In the genomic region with DNA sequence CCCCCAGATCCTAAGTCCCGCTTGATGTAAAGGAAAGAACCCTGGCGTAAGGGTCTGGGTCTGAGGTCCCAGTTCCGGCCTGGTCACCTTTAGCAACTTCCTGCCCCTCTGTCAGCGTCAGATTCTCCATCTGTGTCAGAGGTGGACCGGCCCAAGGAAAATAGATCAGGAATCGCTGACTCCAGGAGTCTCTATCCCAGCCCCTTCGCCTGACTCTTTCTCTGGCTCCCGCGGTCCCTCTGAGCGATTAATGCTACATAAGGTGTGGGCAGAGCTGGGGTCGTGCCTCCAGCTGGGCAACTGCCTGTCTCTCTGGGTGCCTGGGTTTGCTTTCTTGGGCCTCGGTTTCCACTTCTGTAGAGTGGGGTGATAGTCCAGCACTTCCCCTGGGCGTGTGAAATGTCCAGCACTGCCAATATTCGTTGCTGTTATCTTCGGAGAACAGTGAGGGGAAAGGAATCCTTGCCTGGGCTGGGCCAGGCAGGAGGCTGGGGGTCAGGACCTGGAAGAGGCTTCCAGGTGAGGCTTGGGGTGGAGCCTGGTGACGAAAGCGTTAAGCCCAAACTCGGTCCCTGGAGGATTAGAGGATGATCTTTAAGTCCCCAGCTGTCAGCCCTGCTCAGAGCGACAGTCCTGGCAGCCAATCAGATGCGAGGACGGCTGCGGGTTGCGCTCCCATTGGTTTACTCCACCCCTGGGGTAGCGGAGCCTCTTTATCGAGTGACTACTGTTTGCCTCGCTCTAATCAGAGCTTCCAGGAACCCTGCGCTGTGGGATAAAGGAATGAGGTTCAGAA, we compare ENCODE assay signal across 8 cellular contexts. TPM values are rescaled to one million over a fixed set of nuclear protein-coding genes. Genes with fewer than 3 reads are reported as not detected.
DNase-seq lines count a peak whose midpoint lies in the region; ATAC-seq and TF ChIP-seq lines count a peak whose summit lies in the region.

No MANE protein-coding gene starts in this region.

- no peaks in the 10 kb centered on the region for H3K9me3 Mint-ChIP-seq in endothelial cell (ENCODE audit: unreplicated experiment)
- H3K9me3 Mint-ChIP-seq in mesothelial cell of epicardium: no peaks in the 10 kb centered on the region

- H3K36me3 ChIP-seq in HUES48 (ENCODE audit: control insufficient read depth, insufficient read depth, low read length): peaks cover 30% of the 10 kb centered on the region

- peak overlapping the region; percentile 48 for H3K9ac ChIP-seq in HUES48 (ENCODE audit: low read depth, low read length)

- H3K27ac Mint-ChIP-seq in endothelial cell (ENCODE audit: unreplicated experiment) (peak overlapping the region; percentile 74), mesothelial cell of epicardium (peak overlapping the region; percentile 86)

- H3K4me1 Mint-ChIP-seq in endothelial cell (ENCODE audit: unreplicated experiment): peaks cover 17% of the 10 kb centered on the region
- H3K4me1 Mint-ChIP-seq in mesothelial cell of epicardium: peaks cover 20% of the 10 kb centered on the region

- no peaks in the 10 kb centered on the region for H3K27me3 ChIP-seq in HUES48 (ENCODE audit: control insufficient read depth, insufficient read depth, low read length)

- H3K4me1 ChIP-seq in HUES48 (ENCODE audit: control insufficient read depth, insufficient read depth, low read length): 0 out of 2 replicates have a peak, but pooled peaks cover 6% of the 10 kb centered on the region

- DNase-seq in AG10803 (ENCODE audit: low read depth): peak; percentile 96
- peak; percentile 71 for DNase-seq in NOMO-1 treated with dmso at 0.1 percent for 144 hours (lab: John Stamatoyannopoulos, UW; ENCODE audit: unreplicated experiment)
- DNase-seq in activated CD8-positive, alpha-beta memory T cell treated with anti-CD3 and anti-CD28 coated beads, Interleukin-2, amount 50 U/mL, for 24 hours (ENCODE audit: extremely low read depth): peak; percentile 78
- DNase-seq in endothelial cell (ENCODE audit: low spot score): peak; percentile 83
- peak; percentile 83 to 90 for DNase-seq in mesothelial cell of epicardium (ENCODE audit: low spot score in 2 of 2, unreplicated experiment in 2 of 2)
- peak; percentile 76 for DNase-seq in stimulated activated CD8-positive, alpha-beta memory T cell treated with anti-CD3 and anti-CD28 coated beads, Interleukin-12 subunit alpha, Interleukin-12 subunit beta, amount 100 ng/mL, for 4 hours (ENCODE audit: low read depth)

- H3K36me3 Mint-ChIP-seq in endothelial cell (ENCODE audit: low read depth, unreplicated experiment): peaks cover 25% of the 10 kb centered on the region
- H3K36me3 Mint-ChIP-seq in mesothelial cell of epicardium: peaks cover 14% of the 10 kb centered on the region

- no peaks in the 10 kb centered on the region for H3K9me3 ChIP-seq in HUES48 (ENCODE audit: control insufficient read depth, insufficient read depth, low read length)

- peaks cover 28% of the 10 kb centered on the region for H3K27me3 Mint-ChIP-seq in endothelial cell (ENCODE audit: unreplicated experiment)
- H3K27me3 Mint-ChIP-seq in mesothelial cell of epicardium (ENCODE audit: low read depth): no peaks in the 10 kb centered on the region

- peak overlapping the region; percentile 69 for H3K27ac ChIP-seq in HUES48 (ENCODE audit: low read depth, low read length)

- ATAC-seq in GM19372 (IDR thresholded peaks at IDR 0.05; ENCODE audit: low read depth, unreplicated experiment): peak; percentile 40

- no peak for TF ChIP-seq CTCF in AG10803 (conservative IDR thresholded peaks at IDR 0.05; ENCODE audit: low read length)
- no peak for TF ChIP-seq CTCF in endothelial cell (IDR thresholded peaks at IDR 0.05; ENCODE audit: unreplicated experiment)
- TF ChIP-seq CTCF in mesothelial cell of epicardium (IDR thresholded peaks at IDR 0.05; ENCODE audit: unreplicated experiment): no peak

- H3K4me3 ChIP-seq in AG10803 (ENCODE audit: low read length) (peak overlapping the region; percentile 59), HUES48 (ENCODE audit: low read depth, low read length) (peak overlapping the region; percentile 74)

- H3K4me3 Mint-ChIP-seq in endothelial cell (ENCODE audit: unreplicated experiment) (peak overlapping the region; percentile 94), mesothelial cell of epicardium (peak overlapping the region; percentile 73)

RNA-seq across cellular contexts. Expression of gene ABCA7, which starts 0.8 kb away (rescaled TPM):
- 16.3 TPM for total RNA-seq in endothelial cell (ENCODE audit: unreplicated experiment)
- 18.0 to 22.5 TPM (median 20.1 TPM) in 3 replicates for total RNA-seq in mesothelial cell of epicardium

RNA-seq across cellular contexts. Expression of gene CNN2, which starts 14.3 kb away (rescaled TPM):
- total RNA-seq in endothelial cell (ENCODE audit: unreplicated experiment) (456 TPM), mesothelial cell of epicardium (492 to 501 TPM (median 493 TPM) in 3 replicates)

RNA-seq across cellular contexts. Expression of gene RNU6-2, which starts 19.4 kb away (rescaled TPM):
- total RNA-seq in endothelial cell (ENCODE audit: unreplicated experiment) (not detected), mesothelial cell of epicardium (not detected in 3 replicates)

RNA-seq across cellular contexts. Expression of gene TMEM259, which starts 19.8 kb away (rescaled TPM):
- total RNA-seq in endothelial cell (ENCODE audit: unreplicated experiment) (182 TPM), mesothelial cell of epicardium (232 to 245 TPM (median 242 TPM) in 3 replicates)

RNA-seq across cellular contexts. Expression of gene ARHGAP45, which starts 26.3 kb away (rescaled TPM):
- total RNA-seq in endothelial cell (ENCODE audit: unreplicated experiment) (2.4 TPM), mesothelial cell of epicardium (2.4 to 3.8 TPM (median 3.2 TPM) in 3 replicates)

Comparison
In these comparisons a context has a peak if more than half of its experiments do, and no peak if none do; other contexts are left out.
1. Peak in every context shown above with its lines: DNase-seq, ATAC-seq, H3K4me3 ChIP-seq and H3K27ac ChIP-seq.